Comparison of ENCODE assay signal across 8 cellular contexts in genomic region chr12:5003025-5003666, GRCh38. TPM values are rescaled to one million over a fixed set of nuclear protein-coding genes. Genes with fewer than 3 reads are reported as not detected.
DNase-seq lines count a peak whose midpoint lies in the region; ATAC-seq and TF ChIP-seq lines count a peak whose summit lies in the region.

No MANE protein-coding gene starts in this region.

- no peaks in the 10 kb centered on the region for H3K27me3 ChIP-seq in neural progenitor cell

- H3K4me2 ChIP-seq in neural progenitor cell, result no peak overlapping the region

- CTCF ChIA-PET in activated CD8-positive, alpha-beta memory T cell treated with anti-CD3 and anti-CD28 coated beads, Interleukin-2, amount 10 ng/mL, durations not matched to agents 7 days and 5 days (lab: Charles Lee), result interaction anchor here (0.7 to 1.7 kb wide), 4 partner anchors 145 to 148 kb away, joined by 3 to 6 read pairs (median 4); no protein-coding TSS in a partner anchor

- H3K4me3 Mint-ChIP-seq in activated CD8-positive, alpha-beta memory T cell treated with anti-CD3 and anti-CD28 coated beads, Interleukin-2, amount 10 ng/mL, durations not matched to agents 7 days and 5 days, result no peak overlapping the region
- H3K4me3 Mint-ChIP-seq in neural progenitor cell, result no peak overlapping the region

- no peaks in the 10 kb centered on the region for H3F3A ChIP-seq in neural progenitor cell (ENCODE audit: low read depth)

- DNase-seq in GM04503 (ENCODE audit: low read depth) (peak; percentile 14), NCI-H446 (lab: John Stamatoyannopoulos, UW) (peak; percentile 53 to 86), foreskin fibroblast (peak; percentile 44 to 80), neural progenitor cell (ENCODE audit: low spot score) (peak; percentile 84), ureter (ENCODE audit: low spot score) (peak; percentile 68)
- peak; percentile 64 for DNase-seq in activated CD8-positive, alpha-beta memory T cell treated with anti-CD3 and anti-CD28 coated beads, Interleukin-2, amount 10 ng/mL, durations not matched to agents 7 days and 5 days

- ATAC-seq in HG02981 (IDR thresholded peaks at IDR 0.05; ENCODE audit: unreplicated experiment) (peak; percentile 67), GM21717 (IDR thresholded peaks at IDR 0.05; ENCODE audit: unreplicated experiment) (no peak)
- ATAC-seq in activated CD8-positive, alpha-beta memory T cell treated with anti-CD3 and anti-CD28 coated beads, Interleukin-2, amount 10 ng/mL, durations not matched to agents 7 days and 5 days, result peak; percentile 82

- no peak overlapping the region for H3K4me3 ChIP-seq in foreskin fibroblast (ENCODE audit: low read depth in 1 of 2, low read length in 2 of 2)
- H3K4me3 ChIP-seq in neural progenitor cell, result no peak overlapping the region

- peaks cover 6% of the 10 kb centered on the region for H3K4me1 ChIP-seq in neural progenitor cell

- H3K9ac ChIP-seq in neural progenitor cell, result no peak overlapping the region

- no peaks in the 10 kb centered on the region for H3K4me1 Mint-ChIP-seq in activated CD8-positive, alpha-beta memory T cell treated with anti-CD3 and anti-CD28 coated beads, Interleukin-2, amount 10 ng/mL, durations not matched to agents 7 days and 5 days
- peaks cover 6% of the 10 kb centered on the region for H3K4me1 Mint-ChIP-seq in neural progenitor cell

- H3K79me2 ChIP-seq in neural progenitor cell (ENCODE audit: low read depth), result no peaks in the 10 kb centered on the region

- no peak overlapping the region for H3K27ac ChIP-seq in neural progenitor cell

- H3K9me3 Mint-ChIP-seq in activated CD8-positive, alpha-beta memory T cell treated with anti-CD3 and anti-CD28 coated beads, Interleukin-2, amount 10 ng/mL, durations not matched to agents 7 days and 5 days (ENCODE audit: low read depth), result no peaks in the 10 kb centered on the region
- no peaks in the 10 kb centered on the region for H3K9me3 Mint-ChIP-seq in neural progenitor cell

- H3K9me3 ChIP-seq in neural progenitor cell (ENCODE audit: low read depth), result no peaks in the 10 kb centered on the region

- TF ChIP-seq CTCF in foreskin fibroblast (IDR thresholded peaks at IDR 0.05; ENCODE audit: low read depth, low read length) (peak; percentile 100), neural progenitor cell (IDR thresholded peaks at IDR 0.05) (peak; percentile 94)

- no peaks in the 10 kb centered on the region for H4K20me1 ChIP-seq in neural progenitor cell (ENCODE audit: low read depth)

- H3K36me3 Mint-ChIP-seq in activated CD8-positive, alpha-beta memory T cell treated with anti-CD3 and anti-CD28 coated beads, Interleukin-2, amount 10 ng/mL, durations not matched to agents 7 days and 5 days, result no peaks in the 10 kb centered on the region
- no peaks in the 10 kb centered on the region for H3K36me3 Mint-ChIP-seq in neural progenitor cell

- no peak overlapping the region for H2AFZ ChIP-seq in neural progenitor cell (replicated peaks)

- peaks cover 3% of the 10 kb centered on the region for H3K27me3 Mint-ChIP-seq in activated CD8-positive, alpha-beta memory T cell treated with anti-CD3 and anti-CD28 coated beads, Interleukin-2, amount 10 ng/mL, durations not matched to agents 7 days and 5 days
- H3K27me3 Mint-ChIP-seq in neural progenitor cell (ENCODE audit: insufficient read depth, low read depth), result peaks cover 2% of the 10 kb centered on the region

- no peak overlapping the region for H3K27ac Mint-ChIP-seq in activated CD8-positive, alpha-beta memory T cell treated with anti-CD3 and anti-CD28 coated beads, Interleukin-2, amount 10 ng/mL, durations not matched to agents 7 days and 5 days
- no peak overlapping the region for H3K27ac Mint-ChIP-seq in neural progenitor cell

- H3K36me3 ChIP-seq in neural progenitor cell, result no peaks in the 10 kb centered on the region

RNA-seq across cellular contexts. Expression of gene KCNA5, which starts 40.5 kb away (rescaled TPM):
- not detected for total RNA-seq in activated CD8-positive, alpha-beta memory T cell treated with anti-CD3 and anti-CD28 coated beads, Interleukin-2, amount 10 ng/mL, durations not matched to agents 7 days and 5 days
- total RNA-seq in neural progenitor cell (ENCODE audit: low replicate concordance) (0.19 and 1.1 TPM in 2 replicates), ureter (0.13 TPM)

Comparison
In these comparisons a context has a peak if more than half of its experiments do, and no peak if none do; other contexts are left out.
1. DNase-seq: peak in every context shown above with its lines; median percentile 84 in neural progenitor cell; 70 in NCI-H446; 68 in ureter; 64 in activated CD8-positive, alpha-beta memory T cell treated with anti-CD3 and anti-CD28 coated beads, Interleukin-2, amount 10 ng/mL, durations not matched to agents 7 days and 5 days; 62 in foreskin fibroblast; 14 in GM04503.